ENCODE assay signal across 1 cellular context in genomic region chr16:28927815-28928214, GRCh38.
TF ChIP-seq lines count a peak whose summit lies in the region.

No MANE protein-coding gene starts in this region.

TF ChIP-seq in WTC11, 78 proteins besides CTCF, POLR2A, EP300 and RAD21 (continued from another document):
- no peak for TF ChIP-seq PRDM15 (CRISPR knock-in tag; IDR thresholded peaks at IDR 0.05)
- no peak for TF ChIP-seq IRF1 (CRISPR knock-in tag; IDR thresholded peaks at IDR 0.05)
- TF ChIP-seq AFF4 (CRISPR knock-in tag; IDR thresholded peaks at IDR 0.05; ENCODE audit: borderline replicate concordance): no peak
- no peak for TF ChIP-seq FOXP4 (CRISPR knock-in tag; IDR thresholded peaks at IDR 0.05)
- no peak for TF ChIP-seq ATF2 (CRISPR knock-in tag; IDR thresholded peaks at IDR 0.05; ENCODE audit: borderline replicate concordance, low read depth)
- no peak for TF ChIP-seq ZNF416 (CRISPR knock-in tag; IDR thresholded peaks at IDR 0.05)
- TF ChIP-seq ATF3 (CRISPR knock-in tag; conservative IDR thresholded peaks at IDR 0.05): no peak
- no peak for TF ChIP-seq CDX4 (CRISPR knock-in tag; IDR thresholded peaks at IDR 0.05; ENCODE audit: borderline replicate concordance)
- TF ChIP-seq ZNF121 (CRISPR knock-in tag; IDR thresholded peaks at IDR 0.05): no peak
- no peak for TF ChIP-seq FOXK1 (CRISPR knock-in tag; IDR thresholded peaks at IDR 0.05)
- TF ChIP-seq TP53 (CRISPR knock-in tag; IDR thresholded peaks at IDR 0.05): no peak
- no peak for TF ChIP-seq SMAD3 (CRISPR knock-in tag; IDR thresholded peaks at IDR 0.05; ENCODE audit: borderline replicate concordance)
